8 cellular contexts compared by ENCODE assay signal in the genomic region with DNA sequence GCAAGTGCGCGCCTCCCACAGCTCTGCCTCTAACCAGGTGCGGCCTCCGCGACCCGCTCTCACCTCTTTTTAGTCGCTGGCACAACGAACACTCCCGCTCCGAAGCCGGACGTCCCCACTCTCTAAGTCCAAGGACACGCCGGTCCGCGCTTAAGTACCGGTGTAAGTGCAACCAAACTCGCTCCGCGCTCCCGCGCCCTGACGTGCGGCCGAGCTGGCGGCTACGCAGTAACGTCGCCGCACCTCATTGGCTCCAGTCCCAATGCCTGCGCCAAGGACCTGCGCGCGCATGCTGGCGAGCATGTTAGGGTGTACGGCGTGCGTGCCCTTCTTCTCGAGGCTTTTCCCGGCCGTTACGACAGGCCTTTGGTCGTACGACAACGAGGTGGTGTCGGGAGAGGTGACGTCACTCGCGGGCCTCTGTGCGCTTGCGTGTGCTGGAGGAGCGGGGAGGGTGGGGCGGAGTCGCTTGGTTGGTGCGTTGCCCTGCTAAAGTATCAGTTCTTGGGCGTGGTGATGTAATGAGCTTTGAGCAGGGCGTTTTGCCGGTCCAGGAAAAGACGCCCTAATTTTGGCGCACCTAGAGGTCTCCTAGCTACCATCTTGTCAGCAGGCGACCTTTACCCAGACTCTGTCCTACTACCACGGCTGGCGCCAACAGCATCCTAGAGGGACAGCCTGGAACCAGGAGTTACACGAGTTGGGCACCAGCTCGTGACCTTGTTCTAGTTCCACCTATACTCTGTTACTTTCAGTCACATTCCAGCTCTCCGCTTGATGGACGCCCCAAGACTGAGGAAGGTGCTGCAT. TPM values are rescaled to one million over a fixed set of nuclear protein-coding genes. Genes with fewer than 3 reads are reported as not detected.
DNase-seq lines count a peak whose midpoint lies in the region; ATAC-seq lines count a peak whose summit lies in the region.

A gene (minus strand): TSS at position 124 of the 810 bp plus-strand sequence. CDS start 1,141 bp downstream, outside the sequence.

- no peaks in the 10 kb centered on the region for H3K9me3 ChIP-seq in aorta (ENCODE audit: control insufficient read depth, low read length)

- H3K36me3 ChIP-seq in rectal smooth muscle tissue (ENCODE audit: control insufficient read depth, insufficient read depth, low read length) = peaks cover 4% of the 10 kb centered on the region
- peaks cover 0 to 3% of the 10 kb centered on the region in 2 donors for H3K36me3 ChIP-seq in aorta (ENCODE audit: control insufficient read depth in 1 of 2, insufficient read depth in 2 of 2, low read length in 1 of 2)

- H3K27me3 ChIP-seq in rectal smooth muscle tissue (ENCODE audit: control insufficient read depth, insufficient read depth, low read length) = no peaks in the 10 kb centered on the region
- H3K27me3 ChIP-seq in aorta (ENCODE audit: control insufficient read depth in 1 of 2, insufficient read depth in 2 of 2, low read length in 1 of 2) = no peaks in the 10 kb centered on the region

- H3K9ac ChIP-seq in rectal smooth muscle tissue (ENCODE audit: low read length) = peak within 1 kb of the TSS; percentile 95

- H3K4me3 ChIP-seq in rectal smooth muscle tissue (ENCODE audit: low read length) (peak within 1 kb of the TSS; percentile 81), aorta (ENCODE audit: low read length in 2 of 2) (peak within 1 kb of the TSS; percentile 67 to 71)

- peak; percentile 100 for DNase-seq in NCI-H2081 (lab: John Stamatoyannopoulos, UW)
- DNase-seq in T1000 (lab: John Stamatoyannopoulos, UW) = peak; percentile 99
- peak; percentile 100 for DNase-seq in astrocyte of the hippocampus (ENCODE audit: low read depth, low spot score)
- DNase-seq in hepatic stellate cell (ENCODE audit: low spot score) = peak; percentile 94
- peak; percentile 99 to 100 for DNase-seq in aorta

- H3K27ac ChIP-seq in rectal smooth muscle tissue (ENCODE audit: low read depth, low read length) = peak within 1 kb of the TSS; percentile 96
- peak within 1 kb of the TSS; percentile 76 to 86 for H3K27ac ChIP-seq in aorta (ENCODE audit: low read depth in 1 of 2, low read length in 2 of 2)

- ATAC-seq in GM18508 (IDR thresholded peaks at IDR 0.05; ENCODE audit: insufficient read depth, unreplicated experiment) (peak; percentile 91), HG03025 (IDR thresholded peaks at IDR 0.05; ENCODE audit: low FRiP score, unreplicated experiment) (peak; percentile 94), aorta (ENCODE audit: low FRiP score) (peak; percentile 99)

- peaks cover 3% of the 10 kb centered on the region for H3K4me1 ChIP-seq in rectal smooth muscle tissue (ENCODE audit: control insufficient read depth, insufficient read depth, low read length)
- no peaks in the 10 kb centered on the region for H3K4me1 ChIP-seq in aorta (ENCODE audit: control insufficient read depth in 1 of 2, insufficient read depth in 2 of 2, low read length in 2 of 2)

- intact Hi-C loops in aorta (cut with DNase I) = loop anchor here in 1 of 2 donors (5.0 kb wide), 1 partner anchor 52 kb away; no protein-coding TSS in a partner anchor

- 0% methylated on average over 67 of the region's 67 CpGs for WGBS in aorta, 2 donors

RNA-seq across cellular contexts. Expression of the gene that starts here (rescaled TPM):
- 10 to 100 TPM; 36.3 to 63.8 TPM for total RNA-seq in aorta
- 100 to 1,000 TPM in 1 of 2 donors, 10 to 100 TPM in 1; 29.0 to 107 TPM for polyA plus RNA-seq in aorta

Comparison
In these comparisons a context has a peak if more than half of its experiments do, and no peak if none do; other contexts are left out.
1. Peak in every context shown above with its lines: DNase-seq, ATAC-seq, H3K4me3 ChIP-seq and H3K27ac ChIP-seq.